ENCODE assay signal across 11 cellular contexts in the genomic region with DNA sequence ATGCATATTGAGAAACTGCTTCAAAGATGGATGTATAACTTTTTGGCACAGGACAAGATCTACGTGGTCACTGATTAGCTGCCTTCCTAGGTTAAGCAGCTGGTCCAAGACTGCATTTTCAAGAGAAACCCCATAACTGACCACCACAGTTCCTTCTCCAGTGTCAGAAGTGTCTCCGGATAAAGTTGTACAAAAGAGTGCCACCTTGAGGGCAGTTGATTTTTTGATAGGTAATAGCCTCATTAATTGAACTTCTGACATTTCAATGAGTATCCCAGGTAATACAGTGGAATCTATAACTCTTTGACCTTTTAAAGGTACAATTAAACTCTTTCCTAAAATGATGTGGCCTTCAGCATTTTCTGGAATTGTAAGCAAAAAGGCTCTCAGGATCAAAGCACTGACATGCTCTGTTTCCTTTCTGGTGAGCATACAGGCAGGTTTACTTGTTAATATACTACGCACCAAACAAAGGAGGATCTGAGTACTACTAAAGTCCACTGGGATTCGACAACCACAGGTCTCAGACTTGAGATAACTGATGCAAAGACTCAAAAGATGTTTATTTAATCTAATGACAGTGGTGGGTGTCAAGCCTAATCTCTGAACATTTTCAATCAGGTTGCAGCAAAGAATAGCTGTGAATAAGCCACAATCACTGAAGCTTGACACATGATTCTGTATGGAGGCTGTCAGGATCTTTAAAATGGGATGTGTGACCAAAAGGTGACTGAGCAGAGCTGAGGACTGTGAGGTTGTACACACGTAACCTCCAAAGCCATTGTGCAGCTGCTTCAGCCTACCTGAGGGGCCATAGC. TPM values are rescaled to one million over a fixed set of nuclear protein-coding genes. Genes with fewer than 3 reads are reported as not detected.
A peak's percentile ranks its signal among the peaks of the same experiment; 100 is the strongest.
DNase-seq lines count a peak whose midpoint lies in the region; ATAC-seq, FAIRE-seq and TF ChIP-seq lines count a peak whose summit lies in the region.
"Had no signal": no experiment of that assay in that cellular context is flagged by ENCODE, and none has a peak within 500 bp of the region (broad histone marks: within the 10 kb centered on the region; RNA-seq: fewer than 3 reads in every experiment).

No MANE protein-coding gene starts in this region.

- H3K4me1 ChIP-seq in OCI-LY7 (ENCODE audit: insufficient read depth, low read length, poor library complexity, severe bottlenecking) (no peaks in the 10 kb centered on the region), breast epithelium (no peaks in the 10 kb centered on the region)

- H4K20me1 ChIP-seq in OCI-LY7 (ENCODE audit: insufficient read depth, low read length) = no peaks in the 10 kb centered on the region

- BruUV-seq in OCI-LY7 (replicated peaks; lab: Mats Ljungman, UMichigan) = no TSS peak

- peak; percentile 65 for TF ChIP-seq CTCF in OCI-LY7 (conservative IDR thresholded peaks at IDR 0.05; ENCODE audit: low read length)
- TF ChIP-seq CTCF in fibroblast of the aortic adventitia (IDR thresholded peaks at IDR 0.05; ENCODE audit: insufficient read depth, low read length) = peak; percentile 2
- TF ChIP-seq CTCF in breast epithelium (IDR thresholded peaks at IDR 0.05) = no peak

- H3K27ac ChIP-seq in OCI-LY7 (ENCODE audit: low read depth, low read length, poor library complexity, severe bottlenecking) (no peak overlapping the region), breast epithelium (no peak overlapping the region)

- FAIRE-seq in H54 (lab: Jason Lieb, UNC) = peak; percentile 61
- FAIRE-seq: colon had no signal

- intact Hi-C loops in OCI-LY7 (cut with micrococcal nuclease; ENCODE audit: unreplicated experiment) (no loop called here), breast epithelium (cut with DNase I; ENCODE audit: low total_unique reads) (no loop called here)

- H3K4me3 ChIP-seq in OCI-LY7 (ENCODE audit: low read depth, low read length, poor library complexity, severe bottlenecking) (no peak overlapping the region), fibroblast of the aortic adventitia (ENCODE audit: low read depth, low read length) (no peak overlapping the region), breast epithelium (no peak overlapping the region)

- H3K36me3 ChIP-seq in OCI-LY7 (ENCODE audit: insufficient read depth, low read length) (no peaks in the 10 kb centered on the region), breast epithelium (no peaks in the 10 kb centered on the region)

- in situ Hi-C loops in Caki2 (cut with HindIII; ENCODE audit: low pct_unique_long_range_greater_than_20kb, low sequenced_read_pairs) = no loop called here

- H3K9me2 ChIP-seq in OCI-LY7 (ENCODE audit: insufficient read depth, low read length) = no peaks in the 10 kb centered on the region

- H3K4me2 ChIP-seq in OCI-LY7 (ENCODE audit: low read length) = no peak overlapping the region

- H3K79me2 ChIP-seq in OCI-LY7 (ENCODE audit: insufficient read depth, low read depth, low read length) = no peaks in the 10 kb centered on the region

- POLR2A ChIA-PET in OCI-LY7 (lab: Charles Lee) = no interaction called here

- CTCF ChIA-PET in OCI-LY7 (lab: Charles Lee; ENCODE audit: unreplicated experiment) = no interaction called here

- H3K9me3 ChIP-seq in OCI-LY7 (ENCODE audit: low read length) (no peaks in the 10 kb centered on the region), breast epithelium (no peaks in the 10 kb centered on the region)

- no peaks in the 10 kb centered on the region for H3K27me3 ChIP-seq in breast epithelium

- no peak for TF ChIP-seq POLR2A in H54 (IDR thresholded peaks at IDR 0.05; ENCODE audit: low read depth, low read length)
- TF ChIP-seq POLR2A in breast epithelium (IDR thresholded peaks at IDR 0.05) = no peak

- peak; percentile 40 for DNase-seq in Caki2 (ENCODE audit: low read depth)
- DNase-seq in H54 (ENCODE audit: insufficient read length, low spot score) = no peak
- DNase-seq in OCI-LY7 (ENCODE audit: low spot score) = no peak
- peak; percentile 21 for DNase-seq in fibroblast of the aortic adventitia (ENCODE audit: low read depth)
- DNase-seq in NCI-H2081 (lab: John Stamatoyannopoulos, UW) = no peak
- DNase-seq in breast epithelium (ENCODE audit: low spot score in 2 of 2) = no peak
- DNase-seq in effector CD4-positive, alpha-beta T cell = no peak
- DNase-seq: NCI-H2029, posterior cingulate gyrus had no signal

- H2AFZ ChIP-seq in OCI-LY7 (ENCODE audit: low read length) = no peak overlapping the region

- ATAC-seq in HG03457 (IDR thresholded peaks at IDR 0.05; ENCODE audit: unreplicated experiment) = no peak

RNA-seq across cellular contexts. Expression of a gene that starts 21.2 kb away (rescaled TPM):
- 7.2 and 8.3 TPM in 2 replicates for total RNA-seq in Caki2 (2014; rRNA removed; shearing (Covaris generic); ENCODE audit: low replicate concordance)
- total RNA-seq in OCI-LY7 (2014; rRNA removed; shearing (Covaris generic)) = 1.0 and 1.4 TPM in 2 replicates
- total RNA-seq in OCI-LY7 (2022) (5.6 and 5.9 TPM in 2 replicates), fibroblast of the aortic adventitia (ENCODE audit: low replicate concordance) (2.9 and 16.8 TPM in 2 replicates), breast epithelium (10 to 100 TPM; 12.8 to 14.9 (median 14.7) TPM)

RNA-seq across cellular contexts. Expression of a gene that starts 22.3 kb away (rescaled TPM):
- total RNA-seq in Caki2 (2014; rRNA removed; shearing (Covaris generic); ENCODE audit: low replicate concordance) = 2.3 and 2.5 TPM in 2 replicates
- total RNA-seq in OCI-LY7 (2014; rRNA removed; shearing (Covaris generic)) = 3.4 and 4.1 TPM in 2 replicates
- total RNA-seq in OCI-LY7 (2022) (8.7 and 9.2 TPM in 2 replicates), fibroblast of the aortic adventitia (ENCODE audit: low replicate concordance) (4.0 and 7.0 TPM in 2 replicates), breast epithelium (1 to 10 TPM; 4.2 to 6.9 (median 5.9) TPM)

Comparison
In these comparisons a context has a peak if more than half of its experiments do, and no peak if none do; other contexts are left out.
1. DNase-seq: peak in Caki2 (single experiment) and fibroblast of the aortic adventitia (single experiment); none in H54 (single experiment), OCI-LY7 (single experiment), NCI-H2081 (0 of 2), breast epithelium (0 of 2) and effector CD4-positive, alpha-beta T cell (single experiment).
2. CTCF ChIP-seq: peak in OCI-LY7 (single experiment) and fibroblast of the aortic adventitia (single experiment); none in breast epithelium (0 of 3).